ENCODE assay signal across 15 cellular contexts in the genomic region with DNA sequence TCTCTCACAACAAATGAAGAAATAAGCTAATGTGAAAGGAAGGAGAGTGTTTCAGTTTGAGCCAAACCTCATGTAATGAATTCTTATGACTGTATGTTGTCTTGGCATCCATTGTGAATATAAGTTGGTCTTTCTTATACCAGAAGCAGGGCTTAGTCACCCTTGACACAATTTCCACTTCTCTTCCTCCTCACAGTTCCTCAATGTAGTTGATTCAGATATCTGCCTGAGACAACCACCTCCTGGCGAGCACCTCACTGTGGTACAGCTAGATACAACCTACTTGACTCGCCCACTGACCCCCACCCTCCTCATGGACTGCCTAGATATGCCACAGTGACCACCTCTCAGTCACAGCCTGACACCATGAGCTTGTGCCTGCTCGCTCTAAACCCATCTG. TPM values are rescaled to one million over a fixed set of nuclear protein-coding genes. Genes with fewer than 3 reads are reported as not detected.
DNase-seq lines count a peak whose midpoint lies in the region; ATAC-seq, FAIRE-seq and TF ChIP-seq lines count a peak whose summit lies in the region.
"Had no signal": no experiment of that assay in that cellular context is flagged by ENCODE, and none has a peak within 500 bp of the region (broad histone marks: within the 10 kb centered on the region; RNA-seq: fewer than 3 reads in every experiment).

No MANE protein-coding gene starts in this region.

- H3K4me1 Mint-ChIP-seq in astrocyte (ENCODE audit: low read depth, unreplicated experiment) = peaks cover 2% of the 10 kb centered on the region
- H3K4me1 Mint-ChIP-seq: nephron had no signal

- H3K4me3 ChIP-seq in AG04450 (ENCODE audit: low read depth, low read length) (no peak overlapping the region), GM23248 (no peak overlapping the region), astrocyte (ENCODE audit: insufficient read depth, low read depth, low read length) (no peak overlapping the region), liver (ENCODE audit: low read depth in 1 of 3, low read length in 3 of 3) (no peak overlapping the region), prostate gland (no peak overlapping the region)
- H3K4me3 ChIP-seq: cardiac muscle cell had no signal

- 94 to 95% methylated on average over 3 of the region's 3 CpGs for WGBS in GM23248 (ENCODE audit: low coverage in 1 of 2, low lambda C conversion rate in 2 of 2, missing lambda C conversion rate in 2 of 2), 2 experiments
- whole genome bisulfite sequencing in liver = 98% methylated on average over 3 of the region's 3 CpGs
- 93% methylated on average over 3 of the region's 3 CpGs for WGBS in prostate gland

- H3K4me3 Mint-ChIP-seq in astrocyte (ENCODE audit: unreplicated experiment) = no peak overlapping the region
- H3K4me3 Mint-ChIP-seq: nephron had no signal

- no peaks in the 10 kb centered on the region for H3K27me3 Mint-ChIP-seq in astrocyte (ENCODE audit: low read depth, unreplicated experiment)

- no peaks in the 10 kb centered on the region for H3K9me2 ChIP-seq in GM23248 (ENCODE audit: insufficient read depth)

- intact Hi-C loops in prostate gland (cut with DNase I) = no loop called here

- H3K27ac Mint-ChIP-seq in astrocyte (ENCODE audit: unreplicated experiment) = no peak overlapping the region
- H3K27ac Mint-ChIP-seq: nephron had no signal

- no peak overlapping the region for H3K4me2 ChIP-seq in GM23248 (ENCODE audit: unreplicated experiment)
- no peak overlapping the region for H3K4me2 ChIP-seq in astrocyte (ENCODE audit: low read length)

- no peak for TF ChIP-seq RAD21 in liver (IDR thresholded peaks at IDR 0.05)

- no peak overlapping the region for H3K27ac ChIP-seq in AG04450 (ENCODE audit: low read depth, low read length)
- H3K27ac ChIP-seq in GM23248 = no peak overlapping the region
- H3K27ac ChIP-seq in astrocyte (ENCODE audit: low read depth, low read length) = no peak overlapping the region
- H3K27ac ChIP-seq in liver (ENCODE audit: low read depth in 1 of 2, low read length in 2 of 2) = peak overlapping the region; percentile 58 to 79
- no peak overlapping the region for H3K27ac ChIP-seq in prostate gland
- H3K27ac ChIP-seq: cardiac muscle cell had no signal

- no peaks in the 10 kb centered on the region for H3K9me3 ChIP-seq in AG04450 (ENCODE audit: control insufficient read depth, insufficient read depth, low read length)
- H3K9me3 ChIP-seq in GM23248 (ENCODE audit: low read depth) = no peaks in the 10 kb centered on the region
- H3K9me3 ChIP-seq in astrocyte (ENCODE audit: insufficient read depth, low read depth, low read length) = no peaks in the 10 kb centered on the region
- no peaks in the 10 kb centered on the region for H3K9me3 ChIP-seq in liver (ENCODE audit: control insufficient read depth in 4 of 4, low read length in 3 of 4)
- no peaks in the 10 kb centered on the region for H3K9me3 ChIP-seq in prostate gland
- H3K9me3 ChIP-seq: Caco-2 had no signal

- H3K27me3 ChIP-seq in AG04450 (ENCODE audit: control insufficient read depth, insufficient read depth, low read length) (no peaks in the 10 kb centered on the region), GM23248 (replicated peaks; ENCODE audit: insufficient read depth) (no peaks in the 10 kb centered on the region), astrocyte (ENCODE audit: insufficient read depth, low read length) (no peaks in the 10 kb centered on the region), liver (ENCODE audit: control insufficient read depth in 4 of 4, insufficient read depth in 4 of 4, low read length in 3 of 4) (no peaks in the 10 kb centered on the region), prostate gland (replicated peaks; ENCODE audit: insufficient read depth) (no peaks in the 10 kb centered on the region)
- H3K27me3 ChIP-seq: cardiac muscle cell had no signal

- no peaks in the 10 kb centered on the region for H3K9me3 Mint-ChIP-seq in astrocyte (ENCODE audit: unreplicated experiment)
- H3K9me3 Mint-ChIP-seq: nephron had no signal

- H3K36me3 ChIP-seq in GM23248 (ENCODE audit: low read depth) (peaks cover 34% of the 10 kb centered on the region), astrocyte (ENCODE audit: insufficient read depth, low read length) (peaks cover 1% of the 10 kb centered on the region), liver (ENCODE audit: control insufficient read depth in 4 of 4, insufficient read depth in 3 of 4, low read depth in 1 of 4, low read length in 3 of 4) (peaks cover 5 to 9% (median 7%) of the 10 kb centered on the region in 4 donors), prostate gland (no peaks in the 10 kb centered on the region)

- TF ChIP-seq POLR2A in prostate gland (IDR thresholded peaks at IDR 0.05) = no peak

- no peaks in the 10 kb centered on the region for H3F3A ChIP-seq in GM23248 (ENCODE audit: insufficient read depth)

- in situ Hi-C loops in GM23248 (cut with MboI) = no loop called here
- in situ Hi-C loops in G401 (cut with HindIII; ENCODE audit: low sequenced_read_pairs) = no loop called here

- FAIRE-seq in astrocyte (lab: Jason Lieb, UNC) = no peak

- no peaks in the 10 kb centered on the region for H3K4me1 ChIP-seq in GM23248 (ENCODE audit: insufficient read depth)
- peaks cover 7% of the 10 kb centered on the region for H3K4me1 ChIP-seq in astrocyte (ENCODE audit: insufficient read depth, low read length)
- H3K4me1 ChIP-seq in liver (ENCODE audit: control insufficient read depth in 4 of 4, insufficient read depth in 4 of 4, low read length in 3 of 4) = peaks cover 3 to 17% (median 11%) of the 10 kb centered on the region in 4 donors
- H3K4me1 ChIP-seq in prostate gland (replicated peaks) = no peaks in the 10 kb centered on the region
- H3K4me1 ChIP-seq: Caco-2 had no signal

- DNase-seq in AG04450 (ENCODE audit: low read depth, low spot score) (peak; percentile 4), GM23248 (peak; percentile 48), astrocyte (ENCODE audit: low read depth) (peak; percentile 39), G401 (ENCODE audit: low spot score) (no peak), prostate gland (ENCODE audit: low spot score) (no peak)
- DNase-seq: Caco-2; H7; islet precursor cell; KBM-7; stimulated activated naive CD4-positive, alpha-beta T cell had no signal

- no peak overlapping the region for H2AFZ ChIP-seq in GM23248
- no peak overlapping the region for H2AFZ ChIP-seq in astrocyte (ENCODE audit: low read depth, low read length)

- TF ChIP-seq CTCF in AG04450 (IDR thresholded peaks at IDR 0.05; ENCODE audit: low read depth, low read length) (no peak), astrocyte (IDR thresholded peaks at IDR 0.05; ENCODE audit: insufficient read depth, low read depth, low read length) (no peak), liver (IDR thresholded peaks at IDR 0.05; ENCODE audit: low read depth, low read length, missing input control) (no peak), prostate gland (IDR thresholded peaks at IDR 0.05) (no peak)

- peaks cover 8% of the 10 kb centered on the region for H3K36me3 Mint-ChIP-seq in astrocyte (ENCODE audit: low read depth, unreplicated experiment)

- H4K20me1 ChIP-seq in GM23248 (ENCODE audit: insufficient read depth) (no peaks in the 10 kb centered on the region), astrocyte (ENCODE audit: insufficient read depth, low read length) (no peaks in the 10 kb centered on the region)

- H3K9ac ChIP-seq in GM23248 (no peak overlapping the region), astrocyte (ENCODE audit: low read length) (no peak overlapping the region), liver (ENCODE audit: low read depth in 1 of 2, low read length in 2 of 2) (no peak overlapping the region)

- ATAC-seq in HG02885 (IDR thresholded peaks at IDR 0.05; ENCODE audit: poor library complexity, unreplicated experiment) (no peak), GM19035 (IDR thresholded peaks at IDR 0.05; ENCODE audit: unreplicated experiment) (no peak)

- CTCF ChIA-PET in AG04450 (lab: Charles Lee) = interaction anchor here (2.2 kb wide), 1 partner anchor 211 kb away, joined by 7 read pairs; no protein-coding TSS in a partner anchor

- H3K79me2 ChIP-seq in GM23248 (ENCODE audit: insufficient read depth) (no peaks in the 10 kb centered on the region), astrocyte (ENCODE audit: insufficient read depth, low read length) (no peaks in the 10 kb centered on the region)

- POLR2A ChIA-PET in AG04450 (lab: Yijun Ruan, JAX) = no interaction called here

TF ChIP-seq in liver, 16 proteins besides CTCF, POLR2A, EP300 and RAD21 (continues in another document):
- TF ChIP-seq SP1 (IDR thresholded peaks at IDR 0.05) = no peak
- no peak for TF ChIP-seq YY1 (IDR thresholded peaks at IDR 0.05)
- no peak for TF ChIP-seq FOXA1 (IDR thresholded peaks at IDR 0.05)
- no peak for TF ChIP-seq GABPA (IDR thresholded peaks at IDR 0.05 in 1 of 2, conservative IDR thresholded peaks at IDR 0.05 in 1 of 2)

RNA-seq across cellular contexts. Expression of a gene that starts 45.6 kb away (rescaled TPM):
- polyA plus RNA-seq in AG04450 (2011; rRNA removed) = 40.9 and 54.9 TPM in 2 replicates
- 13.1 and 24.1 TPM in 2 replicates for polyA minus RNA-seq in AG04450 (2011; rRNA and poly(A)+ RNA removed)
- 25.3 and 36.5 TPM in 2 replicates for total RNA-seq in GM23248 (2014; rRNA removed; shearing (Covaris generic))
- polyA plus RNA-seq in GM23248 (2016; fragmentation: Nextera tagmentation; extraction: Ambion mirVana) = 38.7 and 38.8 TPM in 2 replicates
- total RNA-seq in astrocyte = 21.0 and 21.3 TPM in 2 replicates
- 10 to 100 TPM in 1 of 2 donors, 1 to 10 TPM in 1; 9.4 to 12.0 TPM for total RNA-seq in liver
- polyA plus RNA-seq in liver = 10 to 100 TPM in 1 of 2 donors, 1 to 10 TPM in 1; 9.0 to 12.0 TPM
- 49.2 and 82.6 TPM in 2 replicates for total RNA-seq in G401 (2014; rRNA removed; shearing (Covaris generic))
- total RNA-seq in prostate gland = 10 to 100 TPM; 21.8 to 26.1 TPM

RNA-seq across cellular contexts. Expression of a gene that starts 45.6 kb away (rescaled TPM):
- polyA plus RNA-seq in AG04450 (2011; rRNA removed) (7.1 and 8.8 TPM in 2 replicates), GM23248 (2016; fragmentation: Nextera tagmentation; extraction: Ambion mirVana) (8.0 and 8.4 TPM in 2 replicates), liver (1 to 10 TPM; 3.4 to 7.2 TPM)
- 7.0 and 9.4 TPM in 2 replicates for polyA minus RNA-seq in AG04450 (2011; rRNA and poly(A)+ RNA removed)
- total RNA-seq in GM23248 (2014; rRNA removed; shearing (Covaris generic)) = 7.1 and 9.4 TPM in 2 replicates
- total RNA-seq in astrocyte (10.1 and 10.9 TPM in 2 replicates), liver (10 to 100 TPM in 1 of 2 donors, 1 to 10 TPM in 1; 5.8 to 11.2 TPM), prostate gland (10 to 100 TPM; 14.9 to 36.9 TPM)
- 7.2 and 13.6 TPM in 2 replicates for total RNA-seq in G401 (2014; rRNA removed; shearing (Covaris generic))

RNA-seq across cellular contexts. Expression of a gene that starts 55.5 kb away (rescaled TPM):
- 37.1 and 51.7 TPM in 2 replicates for polyA plus RNA-seq in AG04450 (2011; rRNA removed)
- polyA minus RNA-seq in AG04450 (2011; rRNA and poly(A)+ RNA removed) = 25.7 and 28.8 TPM in 2 replicates
- 25.7 and 28.9 TPM in 2 replicates for total RNA-seq in GM23248 (2014; rRNA removed; shearing (Covaris generic))
- 32.2 and 35.2 TPM in 2 replicates for polyA plus RNA-seq in GM23248 (2016; fragmentation: Nextera tagmentation; extraction: Ambion mirVana)
- total RNA-seq in astrocyte = 28.3 and 29.3 TPM in 2 replicates
- 10 to 100 TPM; 26.5 to 50.6 TPM for total RNA-seq in liver
- polyA plus RNA-seq in liver = 10 to 100 TPM; 13.5 to 20.4 TPM
- 50.9 and 51.8 TPM in 2 replicates for total RNA-seq in G401 (2014; rRNA removed; shearing (Covaris generic))
- total RNA-seq in prostate gland = 10 to 100 TPM; 29.8 to 34.0 TPM

Comparison
In these comparisons a context has a peak if more than half of its experiments do, and no peak if none do; other contexts are left out.
1. DNase-seq: peak in AG04450 (single experiment), GM23248 (single experiment) and astrocyte (single experiment); none in G401 (single experiment) and prostate gland (single experiment).
2. H3K27ac ChIP-seq: peak in liver (2 of 2); none in AG04450 (single experiment), GM23248 (single experiment), astrocyte (single experiment) and prostate gland (0 of 2).